Comparison of ENCODE assay signal across 8 cellular contexts in genomic region chr14:54175298-54175942, GRCh38.
DNase-seq lines count a peak whose midpoint lies in the region; ATAC-seq, FAIRE-seq and TF ChIP-seq lines count a peak whose summit lies in the region.

No MANE protein-coding gene starts in this region.

- H3K4me3 ChIP-seq in osteoblast (ENCODE audit: insufficient read depth, low read length) (no peak overlapping the region), aorta (ENCODE audit: low read length in 2 of 2) (no peak overlapping the region)

- peak; percentile 51 for FAIRE-seq in frontal cortex (lab: Jason Lieb, UNC)

- TF ChIP-seq CTCF in osteoblast (IDR thresholded peaks at IDR 0.05; ENCODE audit: extremely low read depth, low read depth, low read length) = peak; percentile 79

- no peaks in the 10 kb centered on the region for H3K79me2 ChIP-seq in osteoblast (ENCODE audit: insufficient read depth, low read length)

- H3K27me3 Mint-ChIP-seq in activated T-cell treated with anti-CD3 and anti-CD28 coated beads, Interleukin-2, amount 50 U/mL, for 4 hours (ENCODE audit: low read depth) = peaks cover 23% of the 10 kb centered on the region

- no peaks in the 10 kb centered on the region for H3K36me3 Mint-ChIP-seq in activated T-cell treated with anti-CD3 and anti-CD28 coated beads, Interleukin-2, amount 50 U/mL, for 4 hours (ENCODE audit: insufficient read depth)

- H3K4me1 Mint-ChIP-seq in activated T-cell treated with anti-CD3 and anti-CD28 coated beads, Interleukin-2, amount 50 U/mL, for 4 hours (ENCODE audit: low read depth) = no peaks in the 10 kb centered on the region

- H4K20me1 ChIP-seq in osteoblast (ENCODE audit: insufficient read depth, low read length) = no peaks in the 10 kb centered on the region

- H3K4me3 Mint-ChIP-seq in activated T-cell treated with anti-CD3 and anti-CD28 coated beads, Interleukin-2, amount 50 U/mL, for 4 hours = no peak overlapping the region

- H3K4me1 ChIP-seq in osteoblast (ENCODE audit: insufficient read depth, low read length) (peaks cover 12% of the 10 kb centered on the region), aorta (ENCODE audit: control insufficient read depth in 1 of 2, insufficient read depth in 2 of 2, low read length in 2 of 2) (peaks cover 3 to 7% of the 10 kb centered on the region in 2 donors)

- WGBS in aorta, 2 donors = 6 to 9% methylated on average over 4 of the region's 4 CpGs

- no peaks in the 10 kb centered on the region for H3K27me3 ChIP-seq in osteoblast (ENCODE audit: insufficient read depth, low read length)
- H3K27me3 ChIP-seq in aorta (ENCODE audit: control insufficient read depth in 1 of 2, insufficient read depth in 2 of 2, low read length in 1 of 2) = no peaks in the 10 kb centered on the region

- H3K36me3 ChIP-seq in osteoblast (ENCODE audit: insufficient read depth, low read length) (no peaks in the 10 kb centered on the region), aorta (ENCODE audit: control insufficient read depth in 1 of 2, insufficient read depth in 2 of 2, low read length in 1 of 2) (no peaks in the 10 kb centered on the region)

- peak; percentile 76 for ATAC-seq in HG02885 (IDR thresholded peaks at IDR 0.05; ENCODE audit: poor library complexity, unreplicated experiment)
- ATAC-seq in activated T-cell treated with anti-CD3 and anti-CD28 coated beads, Interleukin-2, amount 50 U/mL, for 4 hours = no peak
- ATAC-seq in aorta (ENCODE audit: low FRiP score) = peak; percentile 86
- no peak for ATAC-seq in GM21723 (IDR thresholded peaks at IDR 0.05; ENCODE audit: unreplicated experiment)

- no peak overlapping the region for H3K27ac ChIP-seq in osteoblast (ENCODE audit: low read depth, low read length)
- H3K27ac ChIP-seq in aorta (ENCODE audit: low read depth in 1 of 2, low read length in 2 of 2) = no peak overlapping the region

- DNase-seq in DMS 273 treated with DMSO at 0.1 percent for 48 hours (lab: John Stamatoyannopoulos, UW) = peak; percentile 54
- DNase-seq in NCI-H69 (lab: John Stamatoyannopoulos, UW) = peak; percentile 91
- DNase-seq in activated T-cell treated with anti-CD3 and anti-CD28 coated beads, Interleukin-2, amount 50 U/mL, for 4 hours = peak; percentile 5
- peak in 1 of 2 donors; percentile 27 for DNase-seq in frontal cortex (ENCODE audit: low spot score in 2 of 2)
- DNase-seq in osteoblast (ENCODE audit: insufficient read length, low spot score, missing footprints) = no peak
- DNase-seq in aorta = peak in 1 of 2 donors; percentile 46

- H2AFZ ChIP-seq in osteoblast (ENCODE audit: low read length) = peak overlapping the region; percentile 43

- H3K9me3 ChIP-seq in osteoblast (ENCODE audit: low read depth, low read length) = no peaks in the 10 kb centered on the region
- H3K9me3 ChIP-seq in aorta (ENCODE audit: control insufficient read depth, low read length) = no peaks in the 10 kb centered on the region

- peak overlapping the region; percentile 41 for H3K4me2 ChIP-seq in osteoblast (ENCODE audit: insufficient read depth, low read length)

- no peaks in the 10 kb centered on the region for H3K9me3 Mint-ChIP-seq in activated T-cell treated with anti-CD3 and anti-CD28 coated beads, Interleukin-2, amount 50 U/mL, for 4 hours

- intact Hi-C loops in aorta (cut with DNase I) = loop anchor here (1.0 to 10.0 kb wide), 5 partner anchors 152 to 637 kb away; partner anchors contain the start of gene BMP4 (in 1 of the 2)

Comparison
In these comparisons a context has a peak if more than half of its experiments do, and no peak if none do; other contexts are left out.
1. ATAC-seq: peak in HG02885 (single experiment) and aorta (single experiment); none in activated T-cell treated with anti-CD3 and anti-CD28 coated beads, Interleukin-2, amount 50 U/mL, for 4 hours (0 of 2) and GM21723 (single experiment).